ENCODE assay signal across 14 cellular contexts in the genomic region with DNA sequence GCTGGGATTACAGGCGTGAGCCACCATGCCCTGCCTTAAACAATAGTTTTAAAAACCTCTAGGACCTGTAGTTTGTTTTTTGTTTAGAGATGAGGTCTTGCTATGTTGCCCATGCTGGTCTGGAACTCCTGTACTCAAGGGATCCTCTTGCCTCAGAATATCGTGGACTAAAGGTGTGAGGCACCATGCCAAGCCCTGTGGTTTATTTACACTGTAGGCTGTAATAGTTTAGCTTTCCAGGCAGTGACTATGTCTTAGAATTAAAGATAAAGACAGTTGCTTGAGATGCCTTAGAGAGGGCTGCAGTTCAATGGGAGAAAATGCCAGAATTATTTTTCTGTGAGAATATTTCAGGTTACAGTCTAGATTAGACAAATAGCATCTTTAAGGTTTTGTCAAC.
DNase-seq lines count a peak whose midpoint lies in the region; ATAC-seq, FAIRE-seq and TF ChIP-seq lines count a peak whose summit lies in the region.
"Had no signal": no experiment of that assay in that cellular context is flagged by ENCODE, and none has a peak within 500 bp of the region (broad histone marks: within the 10 kb centered on the region; RNA-seq: fewer than 3 reads in every experiment).

No MANE protein-coding gene starts in this region.

- H3K27me3 Mint-ChIP-seq in CD14-positive monocyte (ENCODE audit: low read depth in 3 of 3) = peaks cover 0 to 7% (median 0%) of the 10 kb centered on the region in 3 donors

- intact Hi-C loops in CD14-positive monocyte (cut with micrococcal nuclease) = loop anchor here in 1 of 2 donors (5.0 kb wide), 3 partner anchors 42 to 192 kb away; no protein-coding TSS in a partner anchor

- H3K36me3 Mint-ChIP-seq in CD14-positive monocyte = peaks cover 2 to 3% of the 10 kb centered on the region in 2 donors

- peaks cover 64% of the 10 kb centered on the region for H3K4me1 Mint-ChIP-seq in CD14-positive monocyte

- no peak for TF ChIP-seq POLR2A in GM12892 (IDR thresholded peaks at IDR 0.05; ENCODE audit: low read depth, low read length)

- no peak overlapping the region for H3K4me3 ChIP-seq in Jurkat, Clone E6-1 (ENCODE audit: low read length)
- H3K4me3 ChIP-seq: smooth muscle cell had no signal

- peak overlapping the region in 4 of 7 donors; percentile 10 to 90 (median 53) for H3K27ac Mint-ChIP-seq in CD14-positive monocyte

- H3K4me3 Mint-ChIP-seq in CD14-positive monocyte = no peak overlapping the region

- ATAC-seq in HG03520 (IDR thresholded peaks at IDR 0.05; ENCODE audit: unreplicated experiment) = no peak
- ATAC-seq: SK-N-SH treated with all-trans-retinoic acid at 6 μM for 48 hours had no signal

- FAIRE-seq in GM12892 (lab: Jason Lieb, UNC) = no peak
- FAIRE-seq: endothelial cell of umbilical vein had no signal

- no peak for TF ChIP-seq CTCF in CD14-positive monocyte (IDR thresholded peaks at IDR 0.05)

- peaks cover 0 to 2% (median 0%) of the 10 kb centered on the region in 7 donors for H3K9me3 Mint-ChIP-seq in CD14-positive monocyte

- DNase-seq in CD14-positive monocyte (ENCODE audit: low spot score) (no peak), amniotic epithelial cell (ENCODE audit: low read depth) (peak; percentile 92), kidney tubule cell (ENCODE audit: low spot score) (peak; percentile 47), LoVo (ENCODE audit: low spot score) (no peak), COLO829 (ENCODE audit: low spot score) (no peak), GM12892 (ENCODE audit: insufficient read length) (no peak)
- DNase-seq in Jurkat, Clone E6-1 (ENCODE audit: low read depth, low spot score) = peak; percentile 25
- DNase-seq: aorta, NCI-H1417, NCI-H82 had no signal

Comparison
In these comparisons a context has a peak if more than half of its experiments do, and no peak if none do; other contexts are left out.
1. DNase-seq: peak in Jurkat, Clone E6-1 (single experiment), amniotic epithelial cell (single experiment) and kidney tubule cell (single experiment); none in CD14-positive monocyte (single experiment), LoVo (single experiment), COLO829 (single experiment) and GM12892 (single experiment).